In the genomic region with DNA sequence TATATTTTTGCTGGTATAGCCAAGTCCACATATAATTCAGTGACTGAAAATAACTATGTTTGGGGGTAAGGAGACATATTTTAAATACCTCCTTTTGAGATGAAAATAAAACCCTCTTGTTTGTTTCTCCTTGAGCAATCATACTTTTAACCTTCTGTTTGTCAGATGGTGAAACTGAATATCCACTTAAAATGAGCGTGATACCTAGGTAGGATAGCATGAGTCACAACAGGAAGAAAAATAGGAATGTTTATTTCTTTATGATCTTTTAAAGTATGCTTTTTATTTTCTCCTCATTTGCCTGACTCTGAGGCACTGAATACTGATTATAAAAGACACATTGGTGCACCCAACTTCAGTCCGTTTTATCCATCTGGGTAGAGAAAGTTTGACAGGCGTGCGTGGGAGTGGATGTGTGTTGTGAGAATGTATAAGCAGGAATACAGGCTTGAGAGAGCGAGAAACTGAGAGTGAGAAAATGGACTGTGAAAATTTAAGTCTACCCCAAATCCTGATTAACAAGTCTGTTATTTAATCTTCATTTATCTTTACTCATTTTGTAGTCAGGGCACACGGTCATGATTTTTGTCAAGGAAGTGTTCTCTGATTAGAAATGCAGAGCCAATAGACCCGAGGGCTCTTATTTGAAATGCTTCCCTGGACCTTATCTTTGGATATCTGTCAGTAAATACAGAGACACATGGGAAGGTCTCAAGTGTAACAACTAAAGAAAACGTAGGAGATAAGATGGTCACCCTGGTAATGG, we compare ENCODE assay signal across 21 cellular contexts.
DNase-seq lines count a peak whose midpoint lies in the region; ATAC-seq and TF ChIP-seq lines count a peak whose summit lies in the region.
"Had no signal": no experiment of that assay in that cellular context is flagged by ENCODE, and none has a peak within 500 bp of the region (broad histone marks: within the 10 kb centered on the region; RNA-seq: fewer than 3 reads in every experiment).

No MANE protein-coding gene starts in this region.

- H3K9me3 ChIP-seq in Loucy (ENCODE audit: insufficient read depth, low read depth, low read length) (no peaks in the 10 kb centered on the region), mucosa of descending colon (no peaks in the 10 kb centered on the region)
- H3K9me3 ChIP-seq: esophagus squamous epithelium, sigmoid colon had no signal

- CTCF ChIA-PET in HEK293T (lab: Yijun Ruan, JAX): no interaction called here

- no peak for TF ChIP-seq CTCF in Loucy (conservative IDR thresholded peaks at IDR 0.05; ENCODE audit: low read length)
- TF ChIP-seq CTCF in choroid plexus epithelial cell (conservative IDR thresholded peaks at IDR 0.05; ENCODE audit: low read depth, low read length): no peak
- TF ChIP-seq CTCF in mucosa of descending colon (IDR thresholded peaks at IDR 0.05): no peak

- H3K4me1 Mint-ChIP-seq in stimulated activated effector memory CD8-positive, alpha-beta T cell treated with anti-CD3 and anti-CD28 coated beads, Interleukin-12 subunit alpha, Interleukin-12 subunit beta, amount 100 ng/mL, for 72 hours: peaks cover 27% of the 10 kb centered on the region

- no peak overlapping the region for H3K4me3 Mint-ChIP-seq in stimulated activated effector memory CD8-positive, alpha-beta T cell treated with anti-CD3 and anti-CD28 coated beads, Interleukin-12 subunit alpha, Interleukin-12 subunit beta, amount 100 ng/mL, for 72 hours
- H3K4me3 Mint-ChIP-seq: B cell; dendritic cell treated with granulocyte-macrophage colony-stimulating factor and Interleukin-4, amounts not matched to agents 40 ng/mL and 50 ng/mL, for 4 days; T-helper 17 cell had no signal

- POLR2A ChIA-PET in HEK293T (lab: Yijun Ruan, JAX): no interaction called here

- no peaks in the 10 kb centered on the region for H3K27me3 ChIP-seq in Loucy (ENCODE audit: insufficient read depth, low read length, poor library complexity, severe bottlenecking)
- H3K27me3 ChIP-seq: esophagus squamous epithelium, sigmoid colon had no signal

- no peaks in the 10 kb centered on the region for H3K79me2 ChIP-seq in Loucy (ENCODE audit: insufficient read depth, low read length)

- no peaks in the 10 kb centered on the region for H4K20me1 ChIP-seq in Loucy (ENCODE audit: insufficient read depth, low read length, poor library complexity, severe bottlenecking)

- H2AFZ ChIP-seq in Loucy (ENCODE audit: low read length): peak overlapping the region; percentile 53; the same call in 1 of the 2 replicates

- H3F3A ChIP-seq in Loucy (ENCODE audit: low read depth): peaks cover 9% of the 10 kb centered on the region

- H3K36me3 Mint-ChIP-seq in stimulated activated effector memory CD8-positive, alpha-beta T cell treated with anti-CD3 and anti-CD28 coated beads, Interleukin-12 subunit alpha, Interleukin-12 subunit beta, amount 100 ng/mL, for 72 hours: no peaks in the 10 kb centered on the region

- no peak overlapping the region for H3K4me2 ChIP-seq in Loucy (ENCODE audit: low read depth, low read length, poor library complexity, severe bottlenecking)

- H3K4me3 ChIP-seq in Loucy (ENCODE audit: low read length, poor library complexity, severe bottlenecking) (no peak overlapping the region), choroid plexus epithelial cell (ENCODE audit: low read depth, low read length) (no peak overlapping the region), mucosa of descending colon (no peak overlapping the region)
- H3K4me3 ChIP-seq: esophagus squamous epithelium, sigmoid colon had no signal

- intact Hi-C loops in mucosa of descending colon (cut with DNase I, micrococcal nuclease): no loop called here

- DNase-seq in EH (ENCODE audit: low read depth): peak; percentile 4
- peak; percentile 34 for DNase-seq in choroid plexus epithelial cell (ENCODE audit: low read depth)
- no peak for DNase-seq in mucosa of descending colon
- no peak for DNase-seq in stimulated activated effector memory CD8-positive, alpha-beta T cell treated with anti-CD3 and anti-CD28 coated beads, Interleukin-12 subunit alpha, Interleukin-12 subunit beta, amount 100 ng/mL, for 72 hours (ENCODE audit: low spot score in 2 of 2)
- DNase-seq in HEK293T (ENCODE audit: extremely low spot score): no peak
- DNase-seq in GM19240 (ENCODE audit: insufficient read length, low spot score): no peak
- DNase-seq: activated effector memory CD4-positive, alpha-beta T cell treated with anti-CD3 and anti-CD28 coated beads, Interleukin-2, amount 50 U/mL, for 16 hours; DMS153; esophagus squamous epithelium; KBM-7; NCI-H1417; NCI-H226; NK-92 treated with Interleukin-12 subunit alpha and Interleukin-12 subunit beta, amount 100 ng/mL, for 24 hours; Right ventricle myocardium superior; sigmoid colon; stimulated activated CD4-positive, alpha-beta T cell treated with anti-CD3 and anti-CD28 coated beads, Interleukin-4, amount 100 ng/mL, for 1 hour; T-helper 17 cell had no signal

- H3K36me3 ChIP-seq in Loucy (ENCODE audit: insufficient read depth, low read length): no peaks in the 10 kb centered on the region
- H3K36me3 ChIP-seq in mucosa of descending colon (ENCODE audit: low read depth): no peaks in the 10 kb centered on the region
- H3K36me3 ChIP-seq: esophagus squamous epithelium, sigmoid colon had no signal

- H3K9me2 ChIP-seq in Loucy (replicated peaks; ENCODE audit: low read depth, low read length): no peaks in the 10 kb centered on the region

- H3K9me3 Mint-ChIP-seq in stimulated activated effector memory CD8-positive, alpha-beta T cell treated with anti-CD3 and anti-CD28 coated beads, Interleukin-12 subunit alpha, Interleukin-12 subunit beta, amount 100 ng/mL, for 72 hours: no peaks in the 10 kb centered on the region
- H3K9me3 Mint-ChIP-seq: dendritic cell treated with granulocyte-macrophage colony-stimulating factor and Interleukin-4, amounts not matched to agents 40 ng/mL and 50 ng/mL, for 4 days had no signal

- peak; percentile 88 for ATAC-seq in mucosa of descending colon
- ATAC-seq in stimulated activated effector memory CD8-positive, alpha-beta T cell treated with anti-CD3 and anti-CD28 coated beads, Interleukin-12 subunit alpha, Interleukin-12 subunit beta, amount 100 ng/mL, for 72 hours: no peak
- ATAC-seq: activated CD4-positive, CD25-positive, alpha-beta regulatory T cell treated with anti-CD3 and anti-CD28 coated beads, Interleukin-2, amount 50 U/mL, for 24 hours; T-helper 17 cell had no signal

- peaks cover 79% of the 10 kb centered on the region for H3K4me1 ChIP-seq in Loucy (ENCODE audit: insufficient read depth, low read length, poor library complexity, severe bottlenecking)
- H3K4me1 ChIP-seq in mucosa of descending colon (ENCODE audit: low read depth): no peaks in the 10 kb centered on the region
- H3K4me1 ChIP-seq: sigmoid colon had no signal

- no peak overlapping the region for H3K27ac Mint-ChIP-seq in stimulated activated effector memory CD8-positive, alpha-beta T cell treated with anti-CD3 and anti-CD28 coated beads, Interleukin-12 subunit alpha, Interleukin-12 subunit beta, amount 100 ng/mL, for 72 hours
- H3K27ac Mint-ChIP-seq: B cell; dendritic cell treated with granulocyte-macrophage colony-stimulating factor and Interleukin-4, amounts not matched to agents 40 ng/mL and 50 ng/mL, for 4 days; T-helper 17 cell had no signal

- H3K9ac ChIP-seq in Loucy (ENCODE audit: low read depth, low read length, poor library complexity, severe bottlenecking): peak overlapping the region; percentile 1

TF ChIP-seq in HEK293T, 16 proteins besides CTCF, POLR2A, EP300 and RAD21:
- no peak for TF ChIP-seq NFRKB (IDR thresholded peaks at IDR 0.05)

Comparison
In these comparisons a context has a peak if more than half of its experiments do, and no peak if none do; other contexts are left out.
1. DNase-seq: peak in EH (single experiment) and choroid plexus epithelial cell (single experiment); none in mucosa of descending colon (0 of 3), stimulated activated effector memory CD8-positive, alpha-beta T cell treated with anti-CD3 and anti-CD28 coated beads, Interleukin-12 subunit alpha, Interleukin-12 subunit beta, amount 100 ng/mL, for 72 hours (0 of 2), HEK293T (single experiment) and GM19240 (single experiment).